18 cellular contexts compared by ENCODE assay signal in genomic region chr6:3114377-3114776, GRCh38. TPM values are rescaled to one million over a fixed set of nuclear protein-coding genes. Genes with fewer than 3 reads are reported as not detected.
DNase-seq lines count a peak whose midpoint lies in the region; ATAC-seq and TF ChIP-seq lines count a peak whose summit lies in the region.
"Had no signal": no experiment of that assay in that cellular context is flagged by ENCODE, and none has a peak within 500 bp of the region (broad histone marks: within the 10 kb centered on the region; RNA-seq: fewer than 3 reads in every experiment).

No MANE protein-coding gene starts in this region.

- H3K9me3 ChIP-seq in CD8-positive, alpha-beta T cell (ENCODE audit: low read length) = no peaks in the 10 kb centered on the region
- H3K9me3 ChIP-seq in NT2/D1 (ENCODE audit: insufficient read depth, low read length) (no peaks in the 10 kb centered on the region), sigmoid colon (no peaks in the 10 kb centered on the region)
- H3K9me3 ChIP-seq: BLaER1 treated with 17β-estradiol and CSF1 and Interleukin-3, amounts not matched to agents 10 nM and 100 nM; HAP-1 had no signal

- no peaks in the 10 kb centered on the region for H3K9me3 Mint-ChIP-seq in activated CD8-positive, alpha-beta memory T cell treated with anti-CD3 and anti-CD28 coated beads, Interleukin-2, amount 10 ng/mL, durations not matched to agents 7 days and 5 days (ENCODE audit: low read depth)
- H3K9me3 Mint-ChIP-seq in CD8-positive, alpha-beta T cell = no peaks in the 10 kb centered on the region
- H3K9me3 Mint-ChIP-seq: CD8-positive, alpha-beta memory T cell had no signal

- H3K4me1 ChIP-seq in CD8-positive, alpha-beta T cell (ENCODE audit: insufficient read depth, low read length) = peaks cover 10% of the 10 kb centered on the region
- H3K4me1 ChIP-seq in NT2/D1 (ENCODE audit: insufficient read depth, insufficient read length) (no peaks in the 10 kb centered on the region), sigmoid colon (peaks cover 0 to 10% (median 10%) of the 10 kb centered on the region in 4 donors), foreskin keratinocyte (peaks cover 6% of the 10 kb centered on the region)

- H3K9ac ChIP-seq in NT2/D1 (ENCODE audit: insufficient read length, low read depth) = peak overlapping the region; percentile 21
- H3K9ac ChIP-seq: BLaER1 treated with 17β-estradiol and CSF1 and Interleukin-3, amounts not matched to agents 10 nM and 100 nM had no signal

- H3K27me3 ChIP-seq in CD8-positive, alpha-beta T cell (ENCODE audit: insufficient read depth, low read length) = no peaks in the 10 kb centered on the region
- H3K27me3 ChIP-seq in NT2/D1 (ENCODE audit: insufficient read depth, insufficient read length) = no peaks in the 10 kb centered on the region
- no peaks in the 10 kb centered on the region for H3K27me3 ChIP-seq in sigmoid colon
- no peaks in the 10 kb centered on the region for H3K27me3 ChIP-seq in foreskin keratinocyte
- H3K27me3 ChIP-seq: BLaER1 treated with 17β-estradiol and CSF1 and Interleukin-3, amounts not matched to agents 10 nM and 100 nM had no signal

- H3K4me3 Mint-ChIP-seq in activated CD8-positive, alpha-beta memory T cell treated with anti-CD3 and anti-CD28 coated beads, Interleukin-2, amount 10 ng/mL, durations not matched to agents 7 days and 5 days = no peak overlapping the region
- H3K4me3 Mint-ChIP-seq in CD8-positive, alpha-beta T cell = no peak overlapping the region
- H3K4me3 Mint-ChIP-seq: CD8-positive, alpha-beta memory T cell had no signal

- WGBS in sigmoid colon, 2 donors = 95 to 97% methylated on average over 6 of the region's 6 CpGs

- no peak overlapping the region for H3K27ac ChIP-seq in CD8-positive, alpha-beta T cell (ENCODE audit: low read depth, low read length)
- no peak overlapping the region for H3K27ac ChIP-seq in sigmoid colon
- H3K27ac ChIP-seq in foreskin keratinocyte = no peak overlapping the region
- H3K27ac ChIP-seq: BLaER1 treated with 17β-estradiol and CSF1 and Interleukin-3, amounts not matched to agents 10 nM and 100 nM had no signal

- peak overlapping the region; percentile 5 for H3K27ac Mint-ChIP-seq in activated CD8-positive, alpha-beta memory T cell treated with anti-CD3 and anti-CD28 coated beads, Interleukin-2, amount 10 ng/mL, durations not matched to agents 7 days and 5 days
- peak overlapping the region; percentile 13 for H3K27ac Mint-ChIP-seq in CD8-positive, alpha-beta T cell

- intact Hi-C loops in CD8-positive, alpha-beta T cell (cut with DNase I, micrococcal nuclease) = no loop called here
- intact Hi-C loops in sigmoid colon (cut with DNase I) = no loop called here

- no peak overlapping the region for H3K4me3 ChIP-seq in CD8-positive, alpha-beta T cell (ENCODE audit: low read depth, low read length)
- H3K4me3 ChIP-seq in NT2/D1 (ENCODE audit: insufficient read length, low read depth) (no peak overlapping the region), sigmoid colon (no peak overlapping the region)
- H3K4me3 ChIP-seq: BLaER1 treated with 17β-estradiol and CSF1 and Interleukin-3, amounts not matched to agents 10 nM and 100 nM; GM12878; HAP-1 had no signal

- POLR2A ChIA-PET in CD8-positive, alpha-beta T cell (lab: Charles Lee) = no interaction called here

- H3K36me3 Mint-ChIP-seq in activated CD8-positive, alpha-beta memory T cell treated with anti-CD3 and anti-CD28 coated beads, Interleukin-2, amount 10 ng/mL, durations not matched to agents 7 days and 5 days = peaks cover 26% of the 10 kb centered on the region
- peaks cover 48% of the 10 kb centered on the region for H3K36me3 Mint-ChIP-seq in CD8-positive, alpha-beta T cell

- DNase-seq in activated CD8-positive, alpha-beta memory T cell treated with anti-CD3 and anti-CD28 coated beads, Interleukin-2, amount 10 ng/mL, durations not matched to agents 7 days and 5 days = no peak
- DNase-seq in activated CD8-positive, alpha-beta memory T cell treated with anti-CD3 and anti-CD28 coated beads for 24 hours = no peak
- DNase-seq in CD8-positive, alpha-beta T cell = no peak
- DNase-seq in NT2/D1 (ENCODE audit: low read depth, low spot score) = no peak
- no peak for DNase-seq in sigmoid colon
- no peak for DNase-seq in foreskin keratinocyte
- DNase-seq: 8988T; CD8-positive, alpha-beta memory T cell; COR-L47; DMS 273 treated with DMSO at 0.1 percent for 48 hours; DMS53; DND-41; EL had no signal

- peaks cover 20% of the 10 kb centered on the region for H3K36me3 ChIP-seq in CD8-positive, alpha-beta T cell (ENCODE audit: insufficient read depth, low read length)
- H3K36me3 ChIP-seq in NT2/D1 (ENCODE audit: insufficient read depth, insufficient read length, low read length) (peaks cover 55% of the 10 kb centered on the region), sigmoid colon (peaks cover 0 to 54% (median 15%) of the 10 kb centered on the region in 4 donors)

- no peaks in the 10 kb centered on the region for H3K27me3 Mint-ChIP-seq in activated CD8-positive, alpha-beta memory T cell treated with anti-CD3 and anti-CD28 coated beads, Interleukin-2, amount 10 ng/mL, durations not matched to agents 7 days and 5 days
- no peaks in the 10 kb centered on the region for H3K27me3 Mint-ChIP-seq in CD8-positive, alpha-beta T cell (ENCODE audit: low read depth)
- H3K27me3 Mint-ChIP-seq: CD8-positive, alpha-beta memory T cell had no signal

- CTCF ChIA-PET in activated CD8-positive, alpha-beta memory T cell treated with anti-CD3 and anti-CD28 coated beads, Interleukin-2, amount 10 ng/mL, durations not matched to agents 7 days and 5 days (lab: Charles Lee) = no interaction called here
- CTCF ChIA-PET in CD8-positive, alpha-beta T cell (lab: Charles Lee) = no interaction called here

- no peak for TF ChIP-seq POLR2A in sigmoid colon (IDR thresholded peaks at IDR 0.05)

- no peak for ATAC-seq in activated CD8-positive, alpha-beta memory T cell treated with anti-CD3 and anti-CD28 coated beads, Interleukin-2, amount 10 ng/mL, durations not matched to agents 7 days and 5 days
- ATAC-seq in CD8-positive, alpha-beta T cell = no peak
- no peak for ATAC-seq in foreskin keratinocyte
- no peak for ATAC-seq in GM19455 (IDR thresholded peaks at IDR 0.05; ENCODE audit: unreplicated experiment)
- ATAC-seq: GM12878, HepG2 had no signal

- no peak for TF ChIP-seq CTCF in CD8-positive, alpha-beta T cell (IDR thresholded peaks at IDR 0.05)
- TF ChIP-seq CTCF in sigmoid colon (IDR thresholded peaks at IDR 0.05) (no peak), foreskin keratinocyte (conservative IDR thresholded peaks at IDR 0.05) (no peak)

- no peak for TF ChIP-seq EP300 in sigmoid colon (IDR thresholded peaks at IDR 0.05)

- H3K4me1 Mint-ChIP-seq in activated CD8-positive, alpha-beta memory T cell treated with anti-CD3 and anti-CD28 coated beads, Interleukin-2, amount 10 ng/mL, durations not matched to agents 7 days and 5 days = peaks cover 21% of the 10 kb centered on the region
- peaks cover 10% of the 10 kb centered on the region for H3K4me1 Mint-ChIP-seq in CD8-positive, alpha-beta T cell (ENCODE audit: low read depth)

RNA-seq across cellular contexts. Expression of gene BPHL, which starts 4.1 kb away (rescaled TPM):
- 1 to 10 TPM; 5.3 to 9.2 TPM for total RNA-seq in activated CD8-positive, alpha-beta memory T cell treated with anti-CD3 and anti-CD28 coated beads, Interleukin-2, amount 10 ng/mL, durations not matched to agents 7 days and 5 days
- 1 to 10 TPM; 3.7 to 5.5 TPM for total RNA-seq in CD8-positive, alpha-beta T cell
- total RNA-seq in sigmoid colon = 10 to 100 TPM in 2 of 4 donors, 1 to 10 TPM in 2; 8.6 to 11.1 (median 10.5) TPM
- polyA plus RNA-seq in sigmoid colon = 10 to 100 TPM; 10.1 to 28.9 (median 20.4) TPM
- total RNA-seq in foreskin keratinocyte = 13.1 and 13.2 TPM in 2 replicates
- polyA plus RNA-seq in foreskin keratinocyte = 19.7 and 22.4 TPM in 2 replicates

RNA-seq across cellular contexts. Expression of gene TUBB2A, which starts 43.0 kb away (rescaled TPM):
- 1 to 10 TPM; 1.3 to 2.0 TPM for total RNA-seq in activated CD8-positive, alpha-beta memory T cell treated with anti-CD3 and anti-CD28 coated beads, Interleukin-2, amount 10 ng/mL, durations not matched to agents 7 days and 5 days
- 10 to 100 TPM; 61.4 to 63.9 TPM for total RNA-seq in CD8-positive, alpha-beta T cell
- total RNA-seq in sigmoid colon = 100 to 1,000 TPM in 1 of 4 donors, 10 to 100 TPM in 3; 54.5 to 106 (median 97.9) TPM
- 10 to 100 TPM; 41.4 to 50.9 (median 41.8) TPM for polyA plus RNA-seq in sigmoid colon
- 31.2 and 34.6 TPM in 2 replicates for total RNA-seq in foreskin keratinocyte
- polyA plus RNA-seq in foreskin keratinocyte = 35.5 and 41.1 TPM in 2 replicates

RNA-seq across cellular contexts. Expression of gene RIPK1, which starts 46.1 kb away (rescaled TPM):
- 10 to 100 TPM; 26.6 to 29.6 TPM for total RNA-seq in activated CD8-positive, alpha-beta memory T cell treated with anti-CD3 and anti-CD28 coated beads, Interleukin-2, amount 10 ng/mL, durations not matched to agents 7 days and 5 days
- 10 to 100 TPM; 18.6 to 19.7 TPM for total RNA-seq in CD8-positive, alpha-beta T cell
- 10 to 100 TPM; 19.7 to 27.3 (median 22.7) TPM for total RNA-seq in sigmoid colon
- 10 to 100 TPM; 20.4 to 23.8 (median 20.7) TPM for polyA plus RNA-seq in sigmoid colon
- total RNA-seq in foreskin keratinocyte = 18.6 and 18.8 TPM in 2 replicates
- polyA plus RNA-seq in foreskin keratinocyte = 9.1 and 9.3 TPM in 2 replicates

Comparison
In these comparisons a context has a peak if more than half of its experiments do, and no peak if none do; other contexts are left out.
1. RNA of gene TUBB2A, which starts 43.0 kb away (total RNA-seq): 54.5 to 106 TPM in sigmoid colon, 61.4 to 63.9 TPM in CD8-positive, alpha-beta T cell and 31.2 to 34.6 TPM in foreskin keratinocyte; 1.3 to 2.0 TPM in activated CD8-positive, alpha-beta memory T cell treated with anti-CD3 and anti-CD28 coated beads, Interleukin-2, amount 10 ng/mL, durations not matched to agents 7 days and 5 days; every median in the first group is over 10 times any median in the second.